1 cellular context compared by ENCODE assay signal in the genomic region with DNA sequence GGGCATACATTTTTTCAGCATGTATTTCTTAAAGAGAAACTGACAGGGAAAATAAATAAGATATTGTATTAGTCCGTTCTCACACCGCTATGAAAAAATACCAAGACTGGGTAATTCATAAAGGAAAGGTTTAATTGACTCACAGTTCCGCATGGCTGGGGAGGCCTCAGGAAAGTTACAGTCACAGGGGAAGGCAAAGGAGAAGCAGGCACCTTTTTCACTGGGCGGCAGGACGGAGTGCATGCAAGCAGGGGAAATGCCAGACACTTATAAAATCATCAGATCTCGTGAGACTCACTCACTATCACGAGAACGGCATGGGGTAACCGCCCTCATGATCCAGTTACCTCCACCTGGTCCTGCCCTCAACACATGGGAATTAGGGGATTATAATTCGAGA.
TF ChIP-seq lines count a peak whose summit lies in the region.

No MANE protein-coding gene starts in this region.

TF ChIP-seq in GM12878, 131 proteins besides CTCF, POLR2A, EP300 and RAD21 (continued from another document and continues in another):
- TF ChIP-seq, protein P1, sequence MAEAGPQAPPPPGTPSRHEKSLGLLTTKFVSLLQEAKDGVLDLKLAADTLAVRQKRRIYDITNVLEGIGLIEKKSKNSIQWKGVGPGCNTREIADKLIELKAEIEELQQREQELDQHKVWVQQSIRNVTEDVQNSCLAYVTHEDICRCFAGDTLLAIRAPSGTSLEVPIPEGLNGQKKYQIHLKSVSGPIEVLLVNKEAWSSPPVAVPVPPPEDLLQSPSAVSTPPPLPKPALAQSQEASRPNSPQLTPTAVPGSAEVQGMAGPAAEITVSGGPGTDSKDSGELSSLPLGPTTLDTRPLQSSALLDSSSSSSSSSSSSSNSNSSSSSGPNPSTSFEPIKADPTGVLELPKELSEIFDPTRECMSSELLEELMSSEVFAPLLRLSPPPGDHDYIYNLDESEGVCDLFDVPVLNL (IDR thresholded peaks at IDR 0.05; ENCODE audit: low read depth, low read length): no peak
- TF ChIP-seq, protein P2, sequence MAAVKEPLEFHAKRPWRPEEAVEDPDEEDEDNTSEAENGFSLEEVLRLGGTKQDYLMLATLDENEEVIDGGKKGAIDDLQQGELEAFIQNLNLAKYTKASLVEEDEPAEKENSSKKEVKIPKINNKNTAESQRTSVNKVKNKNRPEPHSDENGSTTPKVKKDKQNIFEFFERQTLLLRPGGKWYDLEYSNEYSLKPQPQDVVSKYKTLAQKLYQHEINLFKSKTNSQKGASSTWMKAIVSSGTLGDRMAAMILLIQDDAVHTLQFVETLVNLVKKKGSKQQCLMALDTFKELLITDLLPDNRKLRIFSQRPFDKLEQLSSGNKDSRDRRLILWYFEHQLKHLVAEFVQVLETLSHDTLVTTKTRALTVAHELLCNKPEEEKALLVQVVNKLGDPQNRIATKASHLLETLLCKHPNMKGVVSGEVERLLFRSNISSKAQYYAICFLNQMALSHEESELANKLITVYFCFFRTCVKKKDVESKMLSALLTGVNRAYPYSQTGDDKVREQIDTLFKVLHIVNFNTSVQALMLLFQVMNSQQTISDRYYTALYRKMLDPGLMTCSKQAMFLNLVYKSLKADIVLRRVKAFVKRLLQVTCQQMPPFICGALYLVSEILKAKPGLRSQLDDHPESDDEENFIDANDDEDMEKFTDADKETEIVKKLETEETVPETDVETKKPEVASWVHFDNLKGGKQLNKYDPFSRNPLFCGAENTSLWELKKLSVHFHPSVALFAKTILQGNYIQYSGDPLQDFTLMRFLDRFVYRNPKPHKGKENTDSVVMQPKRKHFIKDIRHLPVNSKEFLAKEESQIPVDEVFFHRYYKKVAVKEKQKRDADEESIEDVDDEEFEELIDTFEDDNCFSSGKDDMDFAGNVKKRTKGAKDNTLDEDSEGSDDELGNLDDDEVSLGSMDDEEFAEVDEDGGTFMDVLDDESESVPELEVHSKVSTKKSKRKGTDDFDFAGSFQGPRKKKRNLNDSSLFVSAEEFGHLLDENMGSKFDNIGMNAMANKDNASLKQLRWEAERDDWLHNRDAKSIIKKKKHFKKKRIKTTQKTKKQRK (IDR thresholded peaks at IDR 0.05; ENCODE audit: low read depth, low read length): no peak
- TF ChIP-seq, protein P3, sequence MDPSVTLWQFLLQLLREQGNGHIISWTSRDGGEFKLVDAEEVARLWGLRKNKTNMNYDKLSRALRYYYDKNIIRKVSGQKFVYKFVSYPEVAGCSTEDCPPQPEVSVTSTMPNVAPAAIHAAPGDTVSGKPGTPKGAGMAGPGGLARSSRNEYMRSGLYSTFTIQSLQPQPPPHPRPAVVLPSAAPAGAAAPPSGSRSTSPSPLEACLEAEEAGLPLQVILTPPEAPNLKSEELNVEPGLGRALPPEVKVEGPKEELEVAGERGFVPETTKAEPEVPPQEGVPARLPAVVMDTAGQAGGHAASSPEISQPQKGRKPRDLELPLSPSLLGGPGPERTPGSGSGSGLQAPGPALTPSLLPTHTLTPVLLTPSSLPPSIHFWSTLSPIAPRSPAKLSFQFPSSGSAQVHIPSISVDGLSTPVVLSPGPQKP (IDR thresholded peaks at IDR 0.05; ENCODE audit: low read depth, low read length): no peak
- TF ChIP-seq IKZF1 (conservative IDR thresholded peaks at IDR 0.05) (0 out of 2 replicates have a peak, but pooled peaks have one; percentile 21), SMAD5 (IDR thresholded peaks at IDR 0.05; ENCODE audit: low read depth) (peak; percentile 69; the same call in 1 of the 2 replicates), EZH2 (IDR thresholded peaks at IDR 0.05; ENCODE audit: borderline replicate concordance, control insufficient read depth, low read depth, low read length) (no peak), BMI1 (IDR thresholded peaks at IDR 0.05; ENCODE audit: borderline replicate concordance) (no peak), GATAD2B (conservative IDR thresholded peaks at IDR 0.05; ENCODE audit: low read depth) (no peak), RELA (IDR thresholded peaks at IDR 0.05; ENCODE audit: borderline replicate concordance, partially characterized antibody) (no peak), SIN3A (IDR thresholded peaks at IDR 0.05; ENCODE audit: low read depth, low read length) (no peak), CREM (IDR thresholded peaks at IDR 0.05; ENCODE audit: low read depth) (peak; percentile 39; the same call in 1 of the 2 replicates), HDAC6 (IDR thresholded peaks at IDR 0.05; ENCODE audit: unreplicated experiment) (no peak), KLF5 (IDR thresholded peaks at IDR 0.05; ENCODE audit: partially characterized antibody) (no peak), EED (IDR thresholded peaks at IDR 0.05; ENCODE audit: low read depth) (peak; percentile 80), MTA2 (IDR thresholded peaks at IDR 0.05; ENCODE audit: low read depth) (peak; percentile 13; the same call in 1 of the 2 replicates), ZNF622 (IDR thresholded peaks at IDR 0.05) (no peak), MEF2A (IDR thresholded peaks at IDR 0.05; ENCODE audit: insufficient read depth, low read depth, low read length) (no peak), DPF2 (IDR thresholded peaks at IDR 0.05) (no peak), TCF7 (IDR thresholded peaks at IDR 0.05; ENCODE audit: borderline replicate concordance) (no peak), POLR2AphosphoS2 (IDR thresholded peaks at IDR 0.05; ENCODE audit: low read depth, low read length) (no peak), JUND (IDR thresholded peaks at IDR 0.05; ENCODE audit: low read depth, low read length) (no peak), ATF7 (IDR thresholded peaks at IDR 0.05; ENCODE audit: low read depth) (no peak), BCL11A (IDR thresholded peaks at IDR 0.05; ENCODE audit: low read depth, low read length) (no peak), YY1 (IDR thresholded peaks at IDR 0.05; ENCODE audit: low read depth, low read length) (no peak), NFIC (IDR thresholded peaks at IDR 0.05; ENCODE audit: low read depth, low read length) (peak; percentile 54; the same call in 1 of the 2 replicates), CHD2 (IDR thresholded peaks at IDR 0.05; ENCODE audit: borderline replicate concordance, low read depth, low read length) (peak; percentile 96), IRF4 (IDR thresholded peaks at IDR 0.05; ENCODE audit: low read depth, low read length) (no peak), EGR1 (IDR thresholded peaks at IDR 0.05; ENCODE audit: borderline replicate concordance in 1 of 2, low read depth in 2 of 2, low read length in 2 of 2) (no peak), KAT2A (conservative IDR thresholded peaks at IDR 0.05; ENCODE audit: control insufficient read depth, low read depth, low read length) (no peak), SUZ12 (IDR thresholded peaks at IDR 0.05; ENCODE audit: unreplicated experiment) (no peak), ZNF217 (IDR thresholded peaks at IDR 0.05) (no peak), TARDBP (IDR thresholded peaks at IDR 0.05; ENCODE audit: borderline replicate concordance) (no peak), RCOR1 (conservative IDR thresholded peaks at IDR 0.05; ENCODE audit: low read depth, low read length) (no peak), ZSCAN29 (IDR thresholded peaks at IDR 0.05) (no peak), CBX5 (IDR thresholded peaks at IDR 0.05; ENCODE audit: low read depth) (no peak), PAX8 (IDR thresholded peaks at IDR 0.05) (no peak), RUNX3 (IDR thresholded peaks at IDR 0.05; ENCODE audit: low read length) (peak; percentile 30; the same call in 1 of the 2 replicates), SIX5 (IDR thresholded peaks at IDR 0.05; ENCODE audit: low read depth, low read length, severe bottlenecking) (no peak), RBBP5 (conservative IDR thresholded peaks at IDR 0.05) (no peak), ZZZ3 (IDR thresholded peaks at IDR 0.05; ENCODE audit: control insufficient read depth, insufficient read length, low read depth) (no peak), ASH2L (IDR thresholded peaks at IDR 0.05; ENCODE audit: borderline replicate concordance, low read depth) (no peak), NFXL1 (IDR thresholded peaks at IDR 0.05; ENCODE audit: borderline replicate concordance) (no peak), FOXK2 (IDR thresholded peaks at IDR 0.05) (no peak), WRNIP1 (IDR thresholded peaks at IDR 0.05; ENCODE audit: borderline replicate concordance, low read depth, low read length) (no peak)
- TF ChIP-seq, protein P4, sequence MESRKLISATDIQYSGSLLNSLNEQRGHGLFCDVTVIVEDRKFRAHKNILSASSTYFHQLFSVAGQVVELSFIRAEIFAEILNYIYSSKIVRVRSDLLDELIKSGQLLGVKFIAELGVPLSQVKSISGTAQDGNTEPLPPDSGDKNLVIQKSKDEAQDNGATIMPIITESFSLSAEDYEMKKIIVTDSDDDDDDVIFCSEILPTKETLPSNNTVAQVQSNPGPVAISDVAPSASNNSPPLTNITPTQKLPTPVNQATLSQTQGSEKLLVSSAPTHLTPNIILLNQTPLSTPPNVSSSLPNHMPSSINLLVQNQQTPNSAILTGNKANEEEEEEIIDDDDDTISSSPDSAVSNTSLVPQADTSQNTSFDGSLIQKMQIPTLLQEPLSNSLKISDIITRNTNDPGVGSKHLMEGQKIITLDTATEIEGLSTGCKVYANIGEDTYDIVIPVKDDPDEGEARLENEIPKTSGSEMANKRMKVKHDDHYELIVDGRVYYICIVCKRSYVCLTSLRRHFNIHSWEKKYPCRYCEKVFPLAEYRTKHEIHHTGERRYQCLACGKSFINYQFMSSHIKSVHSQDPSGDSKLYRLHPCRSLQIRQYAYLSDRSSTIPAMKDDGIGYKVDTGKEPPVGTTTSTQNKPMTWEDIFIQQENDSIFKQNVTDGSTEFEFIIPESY (IDR thresholded peaks at IDR 0.05): no peak
- TF ChIP-seq, protein P5, sequence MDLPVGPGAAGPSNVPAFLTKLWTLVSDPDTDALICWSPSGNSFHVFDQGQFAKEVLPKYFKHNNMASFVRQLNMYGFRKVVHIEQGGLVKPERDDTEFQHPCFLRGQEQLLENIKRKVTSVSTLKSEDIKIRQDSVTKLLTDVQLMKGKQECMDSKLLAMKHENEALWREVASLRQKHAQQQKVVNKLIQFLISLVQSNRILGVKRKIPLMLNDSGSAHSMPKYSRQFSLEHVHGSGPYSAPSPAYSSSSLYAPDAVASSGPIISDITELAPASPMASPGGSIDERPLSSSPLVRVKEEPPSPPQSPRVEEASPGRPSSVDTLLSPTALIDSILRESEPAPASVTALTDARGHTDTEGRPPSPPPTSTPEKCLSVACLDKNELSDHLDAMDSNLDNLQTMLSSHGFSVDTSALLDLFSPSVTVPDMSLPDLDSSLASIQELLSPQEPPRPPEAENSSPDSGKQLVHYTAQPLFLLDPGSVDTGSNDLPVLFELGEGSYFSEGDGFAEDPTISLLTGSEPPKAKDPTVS (IDR thresholded peaks at IDR 0.05; ENCODE audit: low read depth, low read length): no peak
- TF ChIP-seq, protein P6, sequence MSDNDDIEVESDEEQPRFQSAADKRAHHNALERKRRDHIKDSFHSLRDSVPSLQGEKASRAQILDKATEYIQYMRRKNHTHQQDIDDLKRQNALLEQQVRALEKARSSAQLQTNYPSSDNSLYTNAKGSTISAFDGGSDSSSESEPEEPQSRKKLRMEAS (IDR thresholded peaks at IDR 0.05; ENCODE audit: low read depth, low read length): no peak
- TF ChIP-seq, protein P7, sequence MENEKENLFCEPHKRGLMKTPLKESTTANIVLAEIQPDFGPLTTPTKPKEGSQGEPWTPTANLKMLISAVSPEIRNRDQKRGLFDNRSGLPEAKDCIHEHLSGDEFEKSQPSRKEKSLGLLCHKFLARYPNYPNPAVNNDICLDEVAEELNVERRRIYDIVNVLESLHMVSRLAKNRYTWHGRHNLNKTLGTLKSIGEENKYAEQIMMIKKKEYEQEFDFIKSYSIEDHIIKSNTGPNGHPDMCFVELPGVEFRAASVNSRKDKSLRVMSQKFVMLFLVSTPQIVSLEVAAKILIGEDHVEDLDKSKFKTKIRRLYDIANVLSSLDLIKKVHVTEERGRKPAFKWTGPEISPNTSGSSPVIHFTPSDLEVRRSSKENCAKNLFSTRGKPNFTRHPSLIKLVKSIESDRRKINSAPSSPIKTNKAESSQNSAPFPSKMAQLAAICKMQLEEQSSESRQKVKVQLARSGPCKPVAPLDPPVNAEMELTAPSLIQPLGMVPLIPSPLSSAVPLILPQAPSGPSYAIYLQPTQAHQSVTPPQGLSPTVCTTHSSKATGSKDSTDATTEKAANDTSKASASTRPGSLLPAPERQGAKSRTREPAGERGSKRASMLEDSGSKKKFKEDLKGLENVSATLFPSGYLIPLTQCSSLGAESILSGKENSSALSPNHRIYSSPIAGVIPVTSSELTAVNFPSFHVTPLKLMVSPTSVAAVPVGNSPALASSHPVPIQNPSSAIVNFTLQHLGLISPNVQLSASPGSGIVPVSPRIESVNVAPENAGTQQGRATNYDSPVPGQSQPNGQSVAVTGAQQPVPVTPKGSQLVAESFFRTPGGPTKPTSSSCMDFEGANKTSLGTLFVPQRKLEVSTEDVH (IDR thresholded peaks at IDR 0.05; ENCODE audit: low read depth, partially characterized antibody): no peak
- TF ChIP-seq, protein P8, sequence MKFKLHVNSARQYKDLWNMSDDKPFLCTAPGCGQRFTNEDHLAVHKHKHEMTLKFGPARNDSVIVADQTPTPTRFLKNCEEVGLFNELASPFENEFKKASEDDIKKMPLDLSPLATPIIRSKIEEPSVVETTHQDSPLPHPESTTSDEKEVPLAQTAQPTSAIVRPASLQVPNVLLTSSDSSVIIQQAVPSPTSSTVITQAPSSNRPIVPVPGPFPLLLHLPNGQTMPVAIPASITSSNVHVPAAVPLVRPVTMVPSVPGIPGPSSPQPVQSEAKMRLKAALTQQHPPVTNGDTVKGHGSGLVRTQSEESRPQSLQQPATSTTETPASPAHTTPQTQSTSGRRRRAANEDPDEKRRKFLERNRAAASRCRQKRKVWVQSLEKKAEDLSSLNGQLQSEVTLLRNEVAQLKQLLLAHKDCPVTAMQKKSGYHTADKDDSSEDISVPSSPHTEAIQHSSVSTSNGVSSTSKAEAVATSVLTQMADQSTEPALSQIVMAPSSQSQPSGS (IDR thresholded peaks at IDR 0.05; ENCODE audit: low read length): no peak
- TF ChIP-seq, protein P9, sequence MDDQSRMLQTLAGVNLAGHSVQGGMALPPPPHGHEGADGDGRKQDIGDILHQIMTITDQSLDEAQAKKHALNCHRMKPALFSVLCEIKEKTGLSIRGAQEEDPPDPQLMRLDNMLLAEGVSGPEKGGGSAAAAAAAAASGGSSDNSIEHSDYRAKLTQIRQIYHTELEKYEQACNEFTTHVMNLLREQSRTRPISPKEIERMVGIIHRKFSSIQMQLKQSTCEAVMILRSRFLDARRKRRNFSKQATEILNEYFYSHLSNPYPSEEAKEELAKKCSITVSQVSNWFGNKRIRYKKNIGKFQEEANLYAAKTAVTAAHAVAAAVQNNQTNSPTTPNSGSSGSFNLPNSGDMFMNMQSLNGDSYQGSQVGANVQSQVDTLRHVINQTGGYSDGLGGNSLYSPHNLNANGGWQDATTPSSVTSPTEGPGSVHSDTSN (IDR thresholded peaks at IDR 0.05; ENCODE audit: insufficient replicate concordance, low read depth, low read length): no peak
- TF ChIP-seq, protein P10, sequence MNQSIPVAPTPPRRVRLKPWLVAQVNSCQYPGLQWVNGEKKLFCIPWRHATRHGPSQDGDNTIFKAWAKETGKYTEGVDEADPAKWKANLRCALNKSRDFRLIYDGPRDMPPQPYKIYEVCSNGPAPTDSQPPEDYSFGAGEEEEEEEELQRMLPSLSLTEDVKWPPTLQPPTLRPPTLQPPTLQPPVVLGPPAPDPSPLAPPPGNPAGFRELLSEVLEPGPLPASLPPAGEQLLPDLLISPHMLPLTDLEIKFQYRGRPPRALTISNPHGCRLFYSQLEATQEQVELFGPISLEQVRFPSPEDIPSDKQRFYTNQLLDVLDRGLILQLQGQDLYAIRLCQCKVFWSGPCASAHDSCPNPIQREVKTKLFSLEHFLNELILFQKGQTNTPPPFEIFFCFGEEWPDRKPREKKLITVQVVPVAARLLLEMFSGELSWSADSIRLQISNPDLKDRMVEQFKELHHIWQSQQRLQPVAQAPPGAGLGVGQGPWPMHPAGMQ (IDR thresholded peaks at IDR 0.05; ENCODE audit: borderline replicate concordance): no peak
